In the genomic region with DNA sequence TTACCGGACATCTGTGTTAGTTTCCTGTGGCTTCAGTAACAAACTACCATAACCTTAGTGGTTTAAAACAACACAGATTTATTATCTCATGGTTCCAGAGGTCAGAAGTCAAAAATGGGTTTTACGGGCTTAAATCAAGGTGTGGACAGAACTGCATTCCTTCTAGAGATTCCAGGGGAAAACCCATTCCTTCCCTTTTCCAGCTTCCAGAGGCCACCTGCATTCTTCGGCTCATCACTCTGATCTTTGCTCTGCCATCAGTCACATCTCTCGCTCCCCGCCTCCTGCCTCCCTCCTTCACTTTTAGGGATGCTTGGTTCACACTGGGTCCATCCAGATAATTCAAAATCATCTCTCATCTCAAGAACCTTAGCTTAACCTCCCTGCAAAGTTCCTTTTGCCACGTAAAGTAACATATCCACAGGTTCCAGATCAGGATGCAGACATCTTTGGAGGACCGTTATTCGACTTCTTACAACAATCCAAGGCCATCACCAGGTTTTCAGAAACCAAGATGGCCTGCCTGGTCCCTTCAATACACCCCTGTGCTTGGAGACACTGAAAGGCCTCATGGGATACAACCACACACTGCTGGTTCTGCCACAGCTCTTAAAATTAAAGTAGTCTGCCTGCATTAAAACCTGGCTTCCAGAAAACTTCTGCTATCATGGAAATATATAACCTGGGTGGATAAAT, we compare ENCODE assay signal across 32 cellular contexts.
"Had no signal": no experiment of that assay in that cellular context is flagged by ENCODE, and none has a peak within 500 bp of the region (broad histone marks: within the 10 kb centered on the region; RNA-seq: fewer than 3 reads in every experiment).

No MANE protein-coding gene starts in this region.

- H3K36me3 Mint-ChIP-seq: activated CD4-positive, alpha-beta memory T cell treated with anti-CD3 and anti-CD28 coated beads for 36 hours; activated CD8-positive, alpha-beta memory T cell treated with anti-CD3 and anti-CD28 coated beads, Interleukin-2, amount 10 ng/mL, durations not matched to agents 7 days and 5 days; activated naive CD8-positive, alpha-beta T cell had no signal

- H3K4me3 Mint-ChIP-seq: activated CD4-positive, alpha-beta memory T cell treated with anti-CD3 and anti-CD28 coated beads for 36 hours; activated CD4-positive, alpha-beta T cell treated with anti-CD3 and anti-CD28 coated beads for 36 hours; activated CD4-positive, alpha-beta T cell treated with anti-CD3 and anti-CD28 coated beads, Interleukin-2, amount 10 ng/mL, durations not matched to agents 24 days and 14 days; activated CD8-positive, alpha-beta memory T cell treated with anti-CD3 and anti-CD28 coated beads, Interleukin-2, amount 10 ng/mL, durations not matched to agents 7 days and 5 days; activated CD8-positive, alpha-beta T cell treated with anti-CD3 and anti-CD28 coated beads, Interleukin-2, amount 10 ng/mL, durations not matched to agents 7 days and 5 days; activated naive CD4-positive, alpha-beta T cell treated with anti-CD3 and anti-CD28 coated beads for 36 hours; activated naive CD8-positive, alpha-beta T cell; activated T-helper 1 cell treated with anti-CD3 and anti-CD28 coated beads, Interleukin-12 subunit alpha, Interleukin-12 subunit beta, Interleukin-2, Interleukin-4 antibody, amounts not matched to agents 30 ng/mL and 10 ng/mL and 1 ng/mL, durations not matched to agents 14 hours and 24 hours and 36 hours; central memory CD8-positive, alpha-beta T cell; dendritic cell treated with granulocyte-macrophage colony-stimulating factor and Interleukin-4, amounts not matched to agents 40 ng/mL and 50 ng/mL, for 4 days; endodermal cell; T-helper 17 cell; T-helper 2 cell treated with Interferon-gamma antibody and Interleukin-4, amounts not matched to agents 5 μg/mL and 100 μg/mL, for 36 hours had no signal

- DNase-seq: activated CD4-positive, alpha-beta memory T cell treated with anti-CD3 and anti-CD28 coated beads for 36 hours; activated CD4-positive, alpha-beta T cell treated with anti-CD3 and anti-CD28 coated beads for 36 hours; activated CD4-positive, alpha-beta T cell treated with anti-CD3 and anti-CD28 coated beads, Interleukin-2, amount 10 ng/mL, durations not matched to agents 24 days and 14 days; activated CD4-positive, CD25-positive, alpha-beta regulatory T cell; activated CD4-positive, CD25-positive, alpha-beta regulatory T cell treated with anti-CD3 and anti-CD28 coated beads, Interleukin-2, amount 50 U/mL, for 72 hours; activated CD8-positive, alpha-beta memory T cell treated with anti-CD3 and anti-CD28 coated beads, Interleukin-2, amount 10 ng/mL, durations not matched to agents 7 days and 5 days; activated CD8-positive, alpha-beta memory T cell treated with anti-CD3 and anti-CD28 coated beads, Interleukin-2, amount 50 U/mL, for 4 hours; activated CD8-positive, alpha-beta T cell treated with anti-CD3 and anti-CD28 coated beads, Interleukin-2, amount 10 ng/mL, durations not matched to agents 7 days and 5 days; activated effector memory CD4-positive, alpha-beta T cell treated with anti-CD3 and anti-CD28 coated beads, Interleukin-2, amount 50 U/mL, for 16 hours; activated naive CD4-positive, alpha-beta T cell treated with anti-CD3 and anti-CD28 coated beads for 36 hours; activated T-cell treated with anti-CD3 and anti-CD28 coated beads, Interleukin-2, amount 50 U/mL, for 1 hour; activated T-cell treated with anti-CD3 and anti-CD28 coated beads, Interleukin-2, amount 50 U/mL, for 48 hours; amniotic stem cell; anterior cingulate cortex; brain microvascular endothelial cell; dorsolateral prefrontal cortex; effector memory CD4-positive, alpha-beta T cell; endodermal cell; foreskin keratinocyte; gastrocnemius medialis; glutamatergic neuron; heart left ventricle; T-helper 1 cell; T-helper 17 cell; T1000 had no signal

- H3K36me3 ChIP-seq: brain microvascular endothelial cell, gastrocnemius medialis, heart left ventricle had no signal

- H3K27ac Mint-ChIP-seq: activated CD4-positive, alpha-beta memory T cell treated with anti-CD3 and anti-CD28 coated beads for 36 hours; activated CD4-positive, alpha-beta T cell treated with anti-CD3 and anti-CD28 coated beads for 36 hours; activated CD4-positive, alpha-beta T cell treated with anti-CD3 and anti-CD28 coated beads, Interleukin-2, amount 10 ng/mL, durations not matched to agents 24 days and 14 days; activated CD8-positive, alpha-beta memory T cell treated with anti-CD3 and anti-CD28 coated beads, Interleukin-2, amount 10 ng/mL, durations not matched to agents 7 days and 5 days; activated CD8-positive, alpha-beta T cell treated with anti-CD3 and anti-CD28 coated beads, Interleukin-2, amount 10 ng/mL, durations not matched to agents 7 days and 5 days; activated naive CD4-positive, alpha-beta T cell treated with anti-CD3 and anti-CD28 coated beads for 36 hours; activated naive CD8-positive, alpha-beta T cell; activated T-helper 1 cell treated with anti-CD3 and anti-CD28 coated beads, Interleukin-12 subunit alpha, Interleukin-12 subunit beta, Interleukin-2, Interleukin-4 antibody, amounts not matched to agents 30 ng/mL and 10 ng/mL and 1 ng/mL, durations not matched to agents 14 hours and 24 hours and 36 hours; activated T-helper 2 cell treated with anti-CD3 and anti-CD28 coated beads, Interferon-gamma antibody, Interleukin-2, Interleukin-4, amounts not matched to agents 10 μg/mL and 5 μg/mL and 100 μg/mL, durations not matched to agents 14 hours and 24 hours and 36 hours; dendritic cell treated with granulocyte-macrophage colony-stimulating factor and Interleukin-4, amounts not matched to agents 40 ng/mL and 50 ng/mL, for 4 days; endodermal cell; T-helper 17 cell; T-helper 2 cell treated with Interferon-gamma antibody and Interleukin-4, amounts not matched to agents 5 μg/mL and 100 μg/mL, for 36 hours had no signal

- H3K27ac ChIP-seq: brain microvascular endothelial cell, coronary artery, dorsolateral prefrontal cortex, foreskin keratinocyte, gastrocnemius medialis, heart left ventricle had no signal

- H3K4me1 Mint-ChIP-seq: activated CD4-positive, alpha-beta T cell treated with anti-CD3 and anti-CD28 coated beads for 36 hours; activated CD4-positive, alpha-beta T cell treated with anti-CD3 and anti-CD28 coated beads, Interleukin-2, amount 10 ng/mL, durations not matched to agents 24 days and 14 days; activated CD8-positive, alpha-beta memory T cell treated with anti-CD3 and anti-CD28 coated beads, Interleukin-2, amount 10 ng/mL, durations not matched to agents 7 days and 5 days; central memory CD8-positive, alpha-beta T cell; T-helper 17 cell had no signal

- H3K9me3 ChIP-seq: gastrocnemius medialis, heart left ventricle had no signal

- H3K27me3 ChIP-seq: brain microvascular endothelial cell, dorsolateral prefrontal cortex, foreskin keratinocyte, gastrocnemius medialis had no signal

- H3K9me3 Mint-ChIP-seq: activated CD4-positive, alpha-beta memory T cell treated with anti-CD3 and anti-CD28 coated beads for 36 hours; activated CD4-positive, alpha-beta T cell treated with anti-CD3 and anti-CD28 coated beads, Interleukin-2, amount 10 ng/mL, durations not matched to agents 24 days and 14 days; activated naive CD4-positive, alpha-beta T cell treated with anti-CD3 and anti-CD28 coated beads for 36 hours; activated T-helper 1 cell treated with anti-CD3 and anti-CD28 coated beads, Interleukin-12 subunit alpha, Interleukin-12 subunit beta, Interleukin-2, Interleukin-4 antibody, amounts not matched to agents 30 ng/mL and 10 ng/mL and 1 ng/mL, durations not matched to agents 14 hours and 24 hours and 36 hours; activated T-helper 2 cell treated with anti-CD3 and anti-CD28 coated beads, Interferon-gamma antibody, Interleukin-2, Interleukin-4, amounts not matched to agents 10 μg/mL and 5 μg/mL and 100 μg/mL, durations not matched to agents 14 hours and 24 hours and 36 hours; central memory CD8-positive, alpha-beta T cell; dendritic cell treated with granulocyte-macrophage colony-stimulating factor and Interleukin-4, amounts not matched to agents 40 ng/mL and 50 ng/mL, for 4 days; endodermal cell; T-helper 2 cell treated with Interferon-gamma antibody and Interleukin-4, amounts not matched to agents 5 μg/mL and 100 μg/mL, for 36 hours had no signal

- H3K4me1 ChIP-seq: foreskin keratinocyte, gastrocnemius medialis, heart left ventricle had no signal

- H3K4me3 ChIP-seq: coronary artery, dorsolateral prefrontal cortex, gastrocnemius medialis, heart left ventricle had no signal

- H3K27me3 Mint-ChIP-seq: activated CD4-positive, alpha-beta T cell treated with anti-CD3 and anti-CD28 coated beads, Interleukin-2, amount 10 ng/mL, durations not matched to agents 24 days and 14 days; activated CD8-positive, alpha-beta memory T cell treated with anti-CD3 and anti-CD28 coated beads, Interleukin-2, amount 10 ng/mL, durations not matched to agents 7 days and 5 days; dendritic cell treated with granulocyte-macrophage colony-stimulating factor and Interleukin-4, amounts not matched to agents 40 ng/mL and 50 ng/mL, for 4 days had no signal
